ENCODE assay signal across 18 cellular contexts in the genomic region with DNA sequence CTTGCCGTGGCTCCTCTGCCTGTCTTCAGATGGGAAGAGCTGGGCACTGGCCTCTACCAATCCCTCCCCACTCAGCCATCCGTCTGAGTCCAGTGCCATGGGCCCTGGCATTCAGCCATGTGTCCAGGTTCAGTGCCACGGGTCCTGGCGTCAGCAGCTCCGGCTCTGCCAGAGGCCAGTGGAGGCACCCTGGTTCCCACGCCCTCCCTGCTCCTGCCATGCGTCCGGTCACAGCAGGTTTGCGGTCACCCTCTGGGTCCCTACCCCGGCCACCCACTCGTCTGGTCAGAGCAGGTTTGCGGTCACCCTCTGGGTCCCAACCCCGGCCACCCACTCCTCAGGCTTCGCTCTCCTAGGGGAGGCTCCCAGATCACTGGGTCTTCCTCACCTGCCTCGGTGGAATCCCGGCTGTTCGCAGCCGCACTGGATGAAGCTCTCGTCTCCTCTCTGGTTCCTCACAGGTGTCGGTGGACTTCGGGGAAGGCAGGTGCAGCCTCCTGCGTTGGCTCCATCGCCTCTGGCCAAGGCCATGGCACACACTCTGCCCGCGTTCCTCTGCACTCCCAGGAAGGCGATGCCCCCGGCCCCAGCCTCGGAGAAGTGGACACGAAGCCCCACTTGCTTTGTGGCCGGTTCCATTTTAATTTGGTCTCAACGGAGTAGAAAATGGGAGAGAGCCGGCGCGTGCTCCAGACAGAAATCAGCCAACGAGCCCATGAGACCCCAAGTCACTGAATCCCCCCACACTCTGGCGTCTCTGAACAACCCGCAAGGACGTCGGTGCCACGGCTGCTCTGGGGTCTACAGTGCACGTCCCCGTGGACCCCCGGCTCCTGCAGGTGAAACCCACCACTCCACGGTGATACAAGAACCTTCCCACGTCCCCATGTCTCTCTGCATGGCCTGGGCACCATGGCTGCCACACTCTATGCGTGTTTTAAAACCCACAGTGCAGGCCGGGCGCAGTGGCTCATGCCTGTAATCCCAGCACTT. TPM values are rescaled to one million over a fixed set of nuclear protein-coding genes. Genes with fewer than 3 reads are reported as not detected.
DNase-seq lines count a peak whose midpoint lies in the region; ATAC-seq and TF ChIP-seq lines count a peak whose summit lies in the region.
"Had no signal": no experiment of that assay in that cellular context is flagged by ENCODE, and none has a peak within 500 bp of the region (broad histone marks: within the 10 kb centered on the region; RNA-seq: fewer than 3 reads in every experiment).

No MANE protein-coding gene starts in this region.

- TF ChIP-seq CTCF in GM20000 (IDR thresholded peaks at IDR 0.05; ENCODE audit: extremely low read depth, missing control alignments) (no peak), GM10266 (IDR thresholded peaks at IDR 0.05; ENCODE audit: control insufficient read depth, insufficient read depth, low read depth, missing control alignments) (no peak)

- H3K27me3 Mint-ChIP-seq in activated naive CD4-positive, alpha-beta T cell treated with anti-CD3 and anti-CD28 coated beads, Interleukin-2, amount 10 ng/mL, durations not matched to agents 7 days and 5 days: peaks cover 7% of the 10 kb centered on the region
- H3K27me3 Mint-ChIP-seq in T-helper 17 cell (no peaks in the 10 kb centered on the region), naive B cell (no peaks in the 10 kb centered on the region)
- peaks cover 0 to 4% of the 10 kb centered on the region in 2 donors for H3K27me3 Mint-ChIP-seq in stimulated activated naive B cell treated with anti-CD40 and anti-IgM and Interleukin-4, amounts not matched to agents 10 μg/mL and 1 μg/mL and 100 μg/mL, for 72 hours

- no peak overlapping the region for H3K4me3 Mint-ChIP-seq in activated naive CD4-positive, alpha-beta T cell treated with anti-CD3 and anti-CD28 coated beads, Interleukin-2, amount 10 ng/mL, durations not matched to agents 7 days and 5 days
- peak overlapping the region; percentile 21 for H3K4me3 Mint-ChIP-seq in T-helper 17 cell
- H3K4me3 Mint-ChIP-seq in naive B cell: peak overlapping the region in 3 of 8 donors; percentile 30 to 77 (median 56)
- H3K4me3 Mint-ChIP-seq in stimulated activated naive B cell treated with anti-CD40 and anti-IgM and Interleukin-4, amounts not matched to agents 10 μg/mL and 1 μg/mL and 100 μg/mL, for 72 hours: no peak overlapping the region
- H3K4me3 Mint-ChIP-seq: CD14-positive monocyte had no signal

- DNase-seq in activated naive CD4-positive, alpha-beta T cell treated with anti-CD3 and anti-CD28 coated beads, Interleukin-2, amount 10 ng/mL, durations not matched to agents 7 days and 5 days: no peak
- DNase-seq in activated naive CD4-positive, alpha-beta T cell treated with anti-CD3 and anti-CD28 coated beads, Interleukin-2, amount 50 U/mL, for 16 hours: no peak
- DNase-seq in T-helper 17 cell (no peak), naive B cell (no peak), GM20000 (ENCODE audit: low spot score) (no peak), GM10266 (ENCODE audit: extremely low spot score) (no peak), SIG-M5 (lab: John Stamatoyannopoulos, UW) (no peak)
- DNase-seq in stimulated activated naive B cell treated with anti-CD40 and anti-IgM and Interleukin-4, amounts not matched to agents 10 μg/mL and 1 μg/mL and 100 μg/mL, for 72 hours: no peak
- DNase-seq: DMS53, H7, Karpas-422, MG63, NCI-H1092 treated with DMSO at 0.1 percent for 48 hours, NCI-H1694 treated with DMSO at 0.1 percent for 48 hours, NCI-H526 treated with DMSO at 0.1 percent for 48 hours, RPMI8226, SJCRH30 had no signal

- H3K4me1 Mint-ChIP-seq in activated naive CD4-positive, alpha-beta T cell treated with anti-CD3 and anti-CD28 coated beads, Interleukin-2, amount 10 ng/mL, durations not matched to agents 7 days and 5 days: peaks cover 65% of the 10 kb centered on the region
- peaks cover 24% of the 10 kb centered on the region for H3K4me1 Mint-ChIP-seq in T-helper 17 cell
- H3K4me1 Mint-ChIP-seq in naive B cell: peaks cover 44 to 81% (median 72%) of the 10 kb centered on the region in 3 donors
- peaks cover 52 to 91% of the 10 kb centered on the region in 2 donors for H3K4me1 Mint-ChIP-seq in stimulated activated naive B cell treated with anti-CD40 and anti-IgM and Interleukin-4, amounts not matched to agents 10 μg/mL and 1 μg/mL and 100 μg/mL, for 72 hours

- no peaks in the 10 kb centered on the region for H3K9me3 ChIP-seq in T-helper 17 cell (ENCODE audit: control insufficient read depth, low read length, poor library complexity, severe bottlenecking)
- H3K9me3 ChIP-seq: MG63, SJCRH30 had no signal

- no peak for ATAC-seq in T-helper 17 cell
- ATAC-seq in naive B cell (ENCODE audit: low read depth in 2 of 2): no peak
- no peak for ATAC-seq in stimulated activated naive B cell treated with anti-CD40 and anti-IgM and Interleukin-4, amounts not matched to agents 10 μg/mL and 1 μg/mL and 100 μg/mL, for 72 hours (replicated peaks)

- H3K9me3 Mint-ChIP-seq in activated naive CD4-positive, alpha-beta T cell treated with anti-CD3 and anti-CD28 coated beads, Interleukin-2, amount 10 ng/mL, durations not matched to agents 7 days and 5 days: no peaks in the 10 kb centered on the region
- H3K9me3 Mint-ChIP-seq in naive B cell: peaks cover 0 to 3% (median 0%) of the 10 kb centered on the region in 7 donors
- H3K9me3 Mint-ChIP-seq in stimulated activated naive B cell treated with anti-CD40 and anti-IgM and Interleukin-4, amounts not matched to agents 10 μg/mL and 1 μg/mL and 100 μg/mL, for 72 hours: no peaks in the 10 kb centered on the region

- H3K27ac Mint-ChIP-seq in activated naive CD4-positive, alpha-beta T cell treated with anti-CD3 and anti-CD28 coated beads, Interleukin-2, amount 10 ng/mL, durations not matched to agents 7 days and 5 days: peak overlapping the region; percentile 60
- H3K27ac Mint-ChIP-seq in T-helper 17 cell (peak overlapping the region; percentile 19), naive B cell (peak overlapping the region in 4 of 6 donors; percentile 10 to 70 (median 44))
- peak overlapping the region; percentile 68 for H3K27ac Mint-ChIP-seq in stimulated activated naive B cell treated with anti-CD40 and anti-IgM and Interleukin-4, amounts not matched to agents 10 μg/mL and 1 μg/mL and 100 μg/mL, for 72 hours
- H3K27ac Mint-ChIP-seq: CD14-positive monocyte had no signal

- CTCF ChIA-PET in activated naive CD4-positive, alpha-beta T cell treated with anti-CD3 and anti-CD28 coated beads, Interleukin-2, amount 10 ng/mL, durations not matched to agents 7 days and 5 days (lab: Charles Lee): no interaction called here

- peaks cover 3% of the 10 kb centered on the region for H3K36me3 Mint-ChIP-seq in activated naive CD4-positive, alpha-beta T cell treated with anti-CD3 and anti-CD28 coated beads, Interleukin-2, amount 10 ng/mL, durations not matched to agents 7 days and 5 days
- no peaks in the 10 kb centered on the region for H3K36me3 Mint-ChIP-seq in T-helper 17 cell (ENCODE audit: low read depth)
- no peaks in the 10 kb centered on the region for H3K36me3 Mint-ChIP-seq in naive B cell
- peaks cover 5 to 13% of the 10 kb centered on the region in 2 donors for H3K36me3 Mint-ChIP-seq in stimulated activated naive B cell treated with anti-CD40 and anti-IgM and Interleukin-4, amounts not matched to agents 10 μg/mL and 1 μg/mL and 100 μg/mL, for 72 hours
- H3K36me3 Mint-ChIP-seq: CD14-positive monocyte had no signal

RNA-seq across cellular contexts. Expression of a gene that starts 47.8 kb away (rescaled TPM):
- total RNA-seq in T-helper 17 cell: 10 to 100 TPM; 79.3 to 86.3 TPM
- polyA plus RNA-seq in naive B cell (ENCODE audit: low read depth in 6 of 6): 1 to 10 TPM in 5 of 6 donors, under 1 TPM in 1; 0.60 to 5.8 (median 2.9) TPM
